Comparison of ENCODE assay signal across 8 cellular contexts in the genomic region with DNA sequence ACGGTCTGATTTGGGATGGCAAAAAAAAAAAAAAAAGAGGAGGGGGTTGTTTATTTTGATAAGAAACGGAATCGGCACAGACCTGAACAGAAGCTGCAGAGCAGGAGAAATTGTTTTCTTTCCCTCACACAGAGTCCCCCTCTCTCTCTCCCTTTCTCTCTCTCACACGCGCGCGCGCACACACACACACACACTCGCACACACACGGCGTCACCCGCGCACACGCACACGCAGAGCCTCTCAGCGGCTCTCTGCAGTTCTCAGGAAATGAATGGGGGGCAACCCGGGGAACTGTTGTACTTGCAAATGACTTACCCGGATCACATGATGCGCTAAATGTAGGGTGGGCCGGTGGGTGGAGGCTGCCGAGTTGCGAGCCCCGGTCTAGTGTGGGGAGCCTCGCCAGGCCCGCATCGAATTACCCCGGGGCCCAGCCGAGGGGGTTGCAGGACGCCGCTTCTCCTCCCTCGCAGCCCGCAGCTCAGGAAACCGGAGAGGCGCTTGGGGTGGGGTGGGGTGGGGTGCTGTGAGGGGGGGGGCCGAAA. TPM values are rescaled to one million over a fixed set of nuclear protein-coding genes. Genes with fewer than 3 reads are reported as not detected.
DNase-seq lines count a peak whose midpoint lies in the region; ATAC-seq and TF ChIP-seq lines count a peak whose summit lies in the region.

No MANE protein-coding gene starts in this region.

- ATAC-seq in GM19035 (IDR thresholded peaks at IDR 0.05; ENCODE audit: unreplicated experiment) (peak; percentile 41), HG03175 (IDR thresholded peaks at IDR 0.05; ENCODE audit: unreplicated experiment) (peak; percentile 43), lower lobe of right lung (peak; percentile 63 to 79)

- H3K4me1 ChIP-seq in lower lobe of right lung = peaks cover 28% of the 10 kb centered on the region

- H3K27me3 ChIP-seq in dorsolateral prefrontal cortex (no peaks in the 10 kb centered on the region), lower lobe of right lung (ENCODE audit: low read depth) (peaks cover 3% of the 10 kb centered on the region)

- H3K36me3 ChIP-seq in lower lobe of right lung = no peaks in the 10 kb centered on the region

- H3K4me3 ChIP-seq in AG10803 (ENCODE audit: low read length) (peak overlapping the region; percentile 91), dorsolateral prefrontal cortex (peak overlapping the region; percentile 65 to 91 (median 80)), lower lobe of right lung (peak overlapping the region; percentile 86)

- peak; percentile 93 for DNase-seq in AG10803 (ENCODE audit: low read depth)
- peak; percentile 1 for DNase-seq in NCI-H446 treated with DMSO at 0.1 percent for 48 hours (lab: John Stamatoyannopoulos, UW)
- DNase-seq in activated CD4-positive, alpha-beta T cell treated with anti-CD3 and anti-CD28 coated beads, Interleukin-2, amount 50 U/mL, for 4 hours = peak; percentile 84 to 86
- DNase-seq in dorsolateral prefrontal cortex = peak; percentile 34 to 82 (median 72)
- DNase-seq in lower lobe of right lung = peak; percentile 82
- DNase-seq in stimulated activated CD4-positive, alpha-beta T cell treated with anti-CD3 and anti-CD28 coated beads, Interleukin-4, amount 100 ng/mL, for 4 hours = peak; percentile 66 to 89

- intact Hi-C loops in dorsolateral prefrontal cortex (cut with DNase I) = loop anchor here (5.0 to 10.0 kb wide), 4 partner anchors 151 to 441 kb away; no protein-coding TSS in a partner anchor
- intact Hi-C loops in lower lobe of right lung (cut with DNase I) = no loop called here

- H3K9me3 ChIP-seq in lower lobe of right lung = no peaks in the 10 kb centered on the region

- TF ChIP-seq CTCF in AG10803 (conservative IDR thresholded peaks at IDR 0.05; ENCODE audit: low read length) = no peak
- no peak for TF ChIP-seq CTCF in dorsolateral prefrontal cortex (IDR thresholded peaks at IDR 0.05 in 54 of 56, conservative IDR thresholded peaks at IDR 0.05 in 2 of 56; ENCODE audit: low read depth in 1 of 56, partially characterized antibody in 56 of 56)
- no peak for TF ChIP-seq CTCF in lower lobe of right lung (IDR thresholded peaks at IDR 0.05)

- H3K27ac ChIP-seq in dorsolateral prefrontal cortex = peak overlapping the region in 56 of 59 donors; percentile 41 to 94 (median 86)
- peak overlapping the region; percentile 89 for H3K27ac ChIP-seq in lower lobe of right lung

RNA-seq across cellular contexts. Expression of gene KLF12, which starts 0.5 kb away (rescaled TPM):
- total RNA-seq in dorsolateral prefrontal cortex = 10 to 100 TPM; 15.9 to 57.5 (median 36.6) TPM
- 11.3 TPM for total RNA-seq in lower lobe of right lung

Comparison
In these comparisons a context has a peak if more than half of its experiments do, and no peak if none do; other contexts are left out.
1. Peak in every context shown above with its lines: DNase-seq, ATAC-seq, H3K4me3 ChIP-seq and H3K27ac ChIP-seq.
2. DNase-seq: peak in every context shown above with its lines; median percentile 93 in AG10803; 85 in activated CD4-positive, alpha-beta T cell treated with anti-CD3 and anti-CD28 coated beads, Interleukin-2, amount 50 U/mL, for 4 hours; 82 in lower lobe of right lung; 78 in stimulated activated CD4-positive, alpha-beta T cell treated with anti-CD3 and anti-CD28 coated beads, Interleukin-4, amount 100 ng/mL, for 4 hours; 72 in dorsolateral prefrontal cortex; 1 in NCI-H446 treated with DMSO at 0.1 percent for 48 hours.